Comparison of ENCODE assay signal across 18 cellular contexts in the genomic region with DNA sequence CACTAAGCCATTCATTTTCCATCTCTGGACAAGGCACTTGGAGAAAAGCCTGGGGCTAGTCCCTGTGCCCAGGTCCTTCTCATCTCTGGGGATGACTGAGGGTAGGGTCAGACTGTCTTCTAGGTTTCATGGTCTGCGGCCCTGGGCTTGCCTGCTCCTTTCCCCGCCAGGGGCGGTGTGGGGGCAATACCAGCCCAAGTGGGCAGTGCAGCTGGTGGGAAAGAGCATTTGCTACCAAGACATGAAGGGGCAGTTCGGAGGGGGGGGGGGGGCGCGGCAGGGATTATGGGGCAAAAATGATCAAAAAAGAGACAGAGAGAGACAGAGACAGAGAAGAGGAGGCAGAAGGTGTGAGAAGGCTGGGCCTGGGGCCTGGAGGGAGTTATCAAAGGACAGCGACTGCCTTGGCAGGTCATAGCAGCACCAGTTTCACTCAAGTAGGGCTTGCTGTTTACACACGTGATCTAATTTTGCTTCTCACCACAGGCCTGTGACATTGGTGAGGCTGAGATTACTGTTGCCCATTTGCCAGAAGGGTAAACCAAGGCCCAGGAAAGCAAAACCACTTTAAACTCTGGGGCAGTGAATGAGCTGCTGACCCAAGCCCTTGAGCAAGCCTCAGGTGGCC. TPM values are rescaled to one million over a fixed set of nuclear protein-coding genes. Genes with fewer than 3 reads are reported as not detected.
DNase-seq lines count a peak whose midpoint lies in the region; ATAC-seq, FAIRE-seq and TF ChIP-seq lines count a peak whose summit lies in the region.
"Had no signal": no experiment of that assay in that cellular context is flagged by ENCODE, and none has a peak within 500 bp of the region (broad histone marks: within the 10 kb centered on the region; RNA-seq: fewer than 3 reads in every experiment).

No MANE protein-coding gene starts in this region.

- no peak overlapping the region for H3K4me3 ChIP-seq in HCT116 (replicated peaks in 1 of 2; ENCODE audit: low read depth in 1 of 2, low read length in 2 of 2)
- no peak overlapping the region for H3K4me3 ChIP-seq in SK-N-MC
- no peak overlapping the region for H3K4me3 ChIP-seq in mesendoderm (ENCODE audit: low read length)
- H3K4me3 ChIP-seq in psoas muscle: no peak overlapping the region

- no TSS peak for BruUV-seq in HCT116 (replicated peaks; lab: Mats Ljungman, UMichigan)

- no peak for DNase-seq in HCT116 (ENCODE audit: low read depth, low spot score)
- no peak for DNase-seq in SK-N-MC (ENCODE audit: low read depth, low spot score)
- DNase-seq in mesendoderm: no peak
- DNase-seq in psoas muscle: no peak
- no peak for DNase-seq in amygdala (lab: John Stamatoyannopoulos, UW)
- DNase-seq in anterior cingulate cortex (lab: John Stamatoyannopoulos, UW): no peak
- no peak for DNase-seq in urothelium cell line (ENCODE audit: low spot score)
- DNase-seq: CD8-positive, alpha-beta memory T cell; DMS 273 treated with DMSO at 0.1 percent for 48 hours; GOT3; Kasumi-1; NCI-H1930; NCI-H2171; NCI-H446 treated with DMSO at 0.1 percent for 48 hours; NCI-H774; SIG-M5 had no signal

- RAD21 ChIA-PET in HCT116 (lab: Charles Lee; ENCODE audit: low non-redundant PET in 1 of 2, low total read pairs in 2 of 2, uncharacterized antibody in 2 of 2, unreplicated experiment in 2 of 2): no interaction called here

- H3K23ac ChIP-seq in mesendoderm (ENCODE audit: low read length): no peak overlapping the region

- H3K18ac ChIP-seq in mesendoderm (ENCODE audit: low read length): peak overlapping the region; percentile 40

- H4K5ac ChIP-seq in mesendoderm (ENCODE audit: low read length): no peak overlapping the region

- H4K20me1 ChIP-seq in HCT116 (ENCODE audit: insufficient read depth): no peaks in the 10 kb centered on the region

- H3K27ac ChIP-seq in HCT116 (ENCODE audit: low read depth, low read length) (no peak overlapping the region), SK-N-MC (peak overlapping the region; percentile 95), mesendoderm (ENCODE audit: low read depth, low read length) (peak overlapping the region; percentile 5), psoas muscle (peak overlapping the region; percentile 58)

- no peaks in the 10 kb centered on the region for H3K79me1 ChIP-seq in mesendoderm (ENCODE audit: low read length)

- H3K56ac ChIP-seq in mesendoderm (ENCODE audit: low read length): peak overlapping the region; percentile 74

- H3K9me3 ChIP-seq in HCT116 (ENCODE audit: control insufficient read depth in 1 of 2, insufficient read depth in 1 of 2, low read depth in 1 of 2, low read length in 2 of 2) (no peaks in the 10 kb centered on the region), SK-N-MC (ENCODE audit: low read depth, low read length) (no peaks in the 10 kb centered on the region), psoas muscle (no peaks in the 10 kb centered on the region)

- H3K4me1 ChIP-seq in HCT116 (ENCODE audit: control insufficient read depth in 1 of 2, insufficient read depth in 2 of 2, low read length in 2 of 2) (peaks cover 11% of the 10 kb centered on the region in 2 experiments), mesendoderm (ENCODE audit: control insufficient read depth, low read depth, low read length) (peaks cover 7% of the 10 kb centered on the region), psoas muscle (peaks cover 5% of the 10 kb centered on the region)

- CTCF ChIA-PET in HCT116 (lab: Charles Lee): no interaction called here

- no peak overlapping the region for H2BK120ac ChIP-seq in mesendoderm (ENCODE audit: low read depth, low read length)

- H2BK15ac ChIP-seq in mesendoderm (replicated peaks; ENCODE audit: low read depth): no peak overlapping the region

- H3K36me3 ChIP-seq in HCT116 (ENCODE audit: control insufficient read depth in 1 of 2, insufficient read depth in 2 of 2, low read length in 2 of 2): no peaks in the 10 kb centered on the region
- no peaks in the 10 kb centered on the region for H3K36me3 ChIP-seq in SK-N-MC (ENCODE audit: insufficient read depth, low read length)
- H3K36me3 ChIP-seq in mesendoderm (ENCODE audit: control insufficient read depth, insufficient read depth, low read length): no peaks in the 10 kb centered on the region
- H3K36me3 ChIP-seq in psoas muscle (ENCODE audit: insufficient read depth in 1 of 2, low read depth in 1 of 2): no peaks in the 10 kb centered on the region

- H2AFZ ChIP-seq in HCT116 (ENCODE audit: low read depth, low read length, poor library complexity, severe bottlenecking): no peak overlapping the region

- H3K4me2 ChIP-seq in HCT116 (ENCODE audit: low read length) (peak overlapping the region; percentile 49), mesendoderm (ENCODE audit: low read length) (no peak overlapping the region)

- no peak for TF ChIP-seq RAD21 in HCT116 (IDR thresholded peaks at IDR 0.05; ENCODE audit: low read depth)

- H4K8ac ChIP-seq in mesendoderm (ENCODE audit: low read depth, low read length): no peak overlapping the region

- POLR2A ChIA-PET in HCT116 (lab: Charles Lee): interaction anchor here (1.1 kb wide), 1 partner anchor 280 kb away, joined by 3 read pairs; a partner anchor contains a TSS

- no peak for TF ChIP-seq POLR2A in HCT116 (IDR thresholded peaks at IDR 0.05; ENCODE audit: borderline replicate concordance, extremely low read depth, insufficient read depth, insufficient read length)

- H3K79me2 ChIP-seq in HCT116 (ENCODE audit: insufficient read depth, low read length) (no peaks in the 10 kb centered on the region), mesendoderm (ENCODE audit: control insufficient read depth, insufficient read depth, low read length) (no peaks in the 10 kb centered on the region)

- H2BK5ac ChIP-seq in mesendoderm (ENCODE audit: low read length): peak overlapping the region; percentile 82

- H3K27me3 ChIP-seq in HCT116 (ENCODE audit: insufficient read depth, low read length) (no peaks in the 10 kb centered on the region), mesendoderm (ENCODE audit: insufficient read depth, low read length, poor library complexity) (no peaks in the 10 kb centered on the region), psoas muscle (ENCODE audit: insufficient read depth in 3 of 3, low read length in 2 of 3) (peaks cover 0 to 33% (median 0%) of the 10 kb centered on the region in 3 donors)

- no peak for FAIRE-seq in urothelium cell line (lab: Jason Lieb, UNC)
- FAIRE-seq: RCC 7860 had no signal

- H2AK5ac ChIP-seq in mesendoderm (ENCODE audit: low read length): peak overlapping the region; percentile 88

- peak; percentile 15; the same call in 1 of the 2 replicates for ATAC-seq in HCT116
- no peak for ATAC-seq in psoas muscle
- no peak for ATAC-seq in GM21526 (IDR thresholded peaks at IDR 0.05; ENCODE audit: low FRiP score, unreplicated experiment)

- TF ChIP-seq CTCF in HCT116 (IDR thresholded peaks at IDR 0.05 in 2 of 3, conservative IDR thresholded peaks at IDR 0.05 in 1 of 3; ENCODE audit: borderline replicate concordance in 1 of 3, insufficient read depth in 1 of 3, low read depth in 2 of 3, low read length in 2 of 3): no peak
- no peak for TF ChIP-seq CTCF in psoas muscle (IDR thresholded peaks at IDR 0.05)

- peak overlapping the region; percentile 85 for H3K4ac ChIP-seq in mesendoderm (ENCODE audit: low read depth, low read length)

- WGBS in mesendoderm (ENCODE audit: extremely low coverage, insufficient coverage, low lambda C conversion rate): no CpG with 5 or more reads among the region's 8 CpGs
- WGBS in psoas muscle, 3 donors: 68 to 93% (median 88%) methylated on average over 6 to 8 of the region's 8 CpGs

- H3K9me2 ChIP-seq in HCT116 (ENCODE audit: insufficient read depth): no peaks in the 10 kb centered on the region

- no peak overlapping the region for H3K9ac ChIP-seq in HCT116 (ENCODE audit: low read length)
- no peak overlapping the region for H3K9ac ChIP-seq in SK-N-MC (ENCODE audit: insufficient read length)
- peak overlapping the region; percentile 36 for H3K9ac ChIP-seq in mesendoderm (ENCODE audit: low read length)

- intact Hi-C loops in HCT116 (cut with micrococcal nuclease): no loop called here
- intact Hi-C loops in psoas muscle (cut with DNase I): no loop called here

TF ChIP-seq in HCT116, 20 proteins besides CTCF, POLR2A, EP300 and RAD21 (continues in another document):
- TF ChIP-seq, protein P1, sequence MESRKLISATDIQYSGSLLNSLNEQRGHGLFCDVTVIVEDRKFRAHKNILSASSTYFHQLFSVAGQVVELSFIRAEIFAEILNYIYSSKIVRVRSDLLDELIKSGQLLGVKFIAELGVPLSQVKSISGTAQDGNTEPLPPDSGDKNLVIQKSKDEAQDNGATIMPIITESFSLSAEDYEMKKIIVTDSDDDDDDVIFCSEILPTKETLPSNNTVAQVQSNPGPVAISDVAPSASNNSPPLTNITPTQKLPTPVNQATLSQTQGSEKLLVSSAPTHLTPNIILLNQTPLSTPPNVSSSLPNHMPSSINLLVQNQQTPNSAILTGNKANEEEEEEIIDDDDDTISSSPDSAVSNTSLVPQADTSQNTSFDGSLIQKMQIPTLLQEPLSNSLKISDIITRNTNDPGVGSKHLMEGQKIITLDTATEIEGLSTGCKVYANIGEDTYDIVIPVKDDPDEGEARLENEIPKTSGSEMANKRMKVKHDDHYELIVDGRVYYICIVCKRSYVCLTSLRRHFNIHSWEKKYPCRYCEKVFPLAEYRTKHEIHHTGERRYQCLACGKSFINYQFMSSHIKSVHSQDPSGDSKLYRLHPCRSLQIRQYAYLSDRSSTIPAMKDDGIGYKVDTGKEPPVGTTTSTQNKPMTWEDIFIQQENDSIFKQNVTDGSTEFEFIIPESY (IDR thresholded peaks at IDR 0.05; ENCODE audit: extremely low read depth, insufficient replicate concordance, low read length): no peak

RNA-seq across cellular contexts. Expression of a gene that starts 56.1 kb away (rescaled TPM):
- total RNA-seq in HCT116 (2021; ENCODE audit: unreplicated experiment): 15.7 TPM
- polyA plus RNA-seq in HCT116 (2012): 14.2 and 16.0 TPM in 2 replicates
- 40.2 TPM for polyA plus RNA-seq in mesendoderm (2013, experiment 1 of 2)
- 43.1 TPM for polyA plus RNA-seq in mesendoderm (2013, experiment 2 of 2)
- total RNA-seq in psoas muscle: 10 to 100 TPM in 1 of 4 donors, 1 to 10 TPM in 3; 3.5 to 13.4 (median 5.9) TPM
- 10 to 100 TPM in 1 of 3 donors, 1 to 10 TPM in 2; 4.1 to 11.6 (median 9.9) TPM for polyA plus RNA-seq in psoas muscle
